Comparison of ENCODE assay signal across 27 cellular contexts in genomic region chr14:97426776-97427175, GRCh38.
"Had no signal": no experiment of that assay in that cellular context is flagged by ENCODE, and none has a peak within 500 bp of the region (broad histone marks: within the 10 kb centered on the region; RNA-seq: fewer than 3 reads in every experiment).

No MANE protein-coding gene starts in this region.

- H3K9me3 ChIP-seq: SJCRH30, SK-N-SH had no signal

- H3K27ac ChIP-seq: brain microvascular endothelial cell, SJCRH30 had no signal

- H3K9me2 ChIP-seq: SK-N-SH had no signal

- DNase-seq: activated CD4-positive, alpha-beta memory T cell treated with anti-CD3 and anti-CD28 coated beads for 36 hours; activated CD4-positive, alpha-beta T cell treated with anti-CD3 and anti-CD28 coated beads, Interleukin-2, amount 50 U/mL, for 1 hour; activated CD8-positive, alpha-beta memory T cell treated with anti-CD3 and anti-CD28 coated beads, Interleukin-2, amount 50 U/mL, for 4 hours; activated gamma-delta T cell treated with Interleukin-2 at 50 U/mL for 16 hours; activated naive CD4-positive, alpha-beta T cell treated with anti-CD3 and anti-CD28 coated beads, Interleukin-2, amount 10 ng/mL, durations not matched to agents 7 days and 5 days; activated naive CD8-positive, alpha-beta T cell treated with anti-CD3 and anti-CD28 coated beads for 36 hours; activated T-cell treated with anti-CD3 and anti-CD28 coated beads for 4 hours; activated T-cell treated with anti-CD3 and anti-CD28 coated beads, Interleukin-2, amount 50 U/mL, for 4 hours; amniotic stem cell; aorta; brain microvascular endothelial cell; central memory CD4-positive, alpha-beta T cell; MM.1S; MV-4-11; NCI-H1092; NCI-H1436 treated with DMSO at 0.1 percent for 48 hours; NCI-H1694 treated with DMSO at 0.1 percent for 48 hours; NCI-H2029; NCI-H345; NCI-H510A; NCI-H526; NCI-H748 treated with DMSO at 0.1 percent for 48 hours; NK-92 treated with Interleukin-12 subunit alpha and Interleukin-12 subunit beta, amount 100 ng/mL, for 24 hours; OCI-M1; Right ventricle myocardium superior; SJCRH30; SK-N-SH had no signal

- H3K4me2 ChIP-seq: SK-N-SH had no signal

- H3K4me3 ChIP-seq: SJCRH30 had no signal

- H3K4me1 ChIP-seq: SJCRH30 had no signal

- H3K27me3 ChIP-seq: brain microvascular endothelial cell had no signal

- H3K9ac ChIP-seq: SK-N-SH had no signal

- H3K36me3 ChIP-seq: brain microvascular endothelial cell, SJCRH30 had no signal

- ATAC-seq: activated T-cell treated with anti-CD3 and anti-CD28 coated beads, Interleukin-2, amount 50 U/mL, for 4 hours had no signal
